8 cellular contexts compared by ENCODE assay signal in genomic region chr19:55256562-55257460, GRCh38. TPM values are rescaled to one million over a fixed set of nuclear protein-coding genes. Genes with fewer than 3 reads are reported as not detected.
DNase-seq lines count a peak whose midpoint lies in the region; ATAC-seq and TF ChIP-seq lines count a peak whose summit lies in the region.

No MANE protein-coding gene starts in this region.

- H3K27me3 ChIP-seq in BLaER1 (no peaks in the 10 kb centered on the region), colonic mucosa (no peaks in the 10 kb centered on the region)

- CTCF ChIA-PET in HEK293T (lab: Yijun Ruan, JAX) = interaction anchor here (0.7 kb wide), 1 partner anchor 161 kb away, joined by 3 read pairs; no protein-coding TSS in a partner anchor

- peak overlapping the region; percentile 98 for H3K27ac ChIP-seq in BLaER1
- peak overlapping the region; percentile 6 for H3K27ac ChIP-seq in colonic mucosa

- ATAC-seq in natural killer cell treated with Interleukin-12 subunit alpha and Interleukin-12 subunit beta and Interleukin-15 and Interleukin-18, amount 100 ng/mL, for 72 hours = no peak
- no peak for ATAC-seq in HG03378 (IDR thresholded peaks at IDR 0.05; ENCODE audit: unreplicated experiment)

- H3K27ac Mint-ChIP-seq in natural killer cell treated with Interleukin-12 subunit alpha and Interleukin-12 subunit beta and Interleukin-15 and Interleukin-18, amount 100 ng/mL, for 72 hours = peak overlapping the region; percentile 88 to 99

- H3K4me3 Mint-ChIP-seq in natural killer cell treated with Interleukin-12 subunit alpha and Interleukin-12 subunit beta and Interleukin-15 and Interleukin-18, amount 100 ng/mL, for 72 hours = peak overlapping the region; percentile 100

- intact Hi-C loops in colonic mucosa (cut with DNase I) = no loop called here

- peaks cover 28% of the 10 kb centered on the region for H3K36me3 Mint-ChIP-seq in natural killer cell treated with Interleukin-12 subunit alpha and Interleukin-12 subunit beta and Interleukin-15 and Interleukin-18, amount 100 ng/mL, for 72 hours

- no peak for TF ChIP-seq CTCF in colonic mucosa (IDR thresholded peaks at IDR 0.05)

- H3K4me3 ChIP-seq in BLaER1 = peak overlapping the region; percentile 88
- H3K4me3 ChIP-seq in colonic mucosa = peak overlapping the region; percentile 87

- H3K4me1 Mint-ChIP-seq in natural killer cell treated with Interleukin-12 subunit alpha and Interleukin-12 subunit beta and Interleukin-15 and Interleukin-18, amount 100 ng/mL, for 72 hours (ENCODE audit: low read depth in 2 of 2) = peaks cover 55 to 68% of the 10 kb centered on the region in 2 donors

- no peaks in the 10 kb centered on the region for H3K9me3 ChIP-seq in BLaER1
- no peaks in the 10 kb centered on the region for H3K9me3 ChIP-seq in colonic mucosa

- POLR2A ChIA-PET in HEK293T (lab: Yijun Ruan, JAX) = no interaction called here

- H3K4me1 ChIP-seq in BLaER1 (peaks cover 68% of the 10 kb centered on the region), colonic mucosa (peaks cover 22% of the 10 kb centered on the region)

- no peaks in the 10 kb centered on the region for H3K9me3 Mint-ChIP-seq in natural killer cell treated with Interleukin-12 subunit alpha and Interleukin-12 subunit beta and Interleukin-15 and Interleukin-18, amount 100 ng/mL, for 72 hours

- peaks cover 19% of the 10 kb centered on the region for H3K36me3 ChIP-seq in BLaER1
- no peaks in the 10 kb centered on the region for H3K36me3 ChIP-seq in colonic mucosa

- H4K20me1 ChIP-seq in BLaER1 = peaks cover 67% of the 10 kb centered on the region

- peak; percentile 42 for DNase-seq in MV-4-11 (lab: John Stamatoyannopoulos, UW)
- DNase-seq in colonic mucosa = no peak
- DNase-seq in natural killer cell treated with Interleukin-12 subunit alpha and Interleukin-12 subunit beta and Interleukin-15 and Interleukin-18, amount 100 ng/mL, for 72 hours (ENCODE audit: low spot score) = no peak
- DNase-seq in SHP77 (lab: John Stamatoyannopoulos, UW) = no peak
- DNase-seq in HEK293T (ENCODE audit: extremely low spot score) = no peak
- no peak for DNase-seq in NCI-H1694 treated with DMSO at 0.1 percent for 48 hours (lab: John Stamatoyannopoulos, UW)

- peak overlapping the region; percentile 98 for H3K4me2 ChIP-seq in BLaER1

- H3K9ac ChIP-seq in BLaER1 (peak overlapping the region; percentile 97), colonic mucosa (ENCODE audit: low read depth in 2 of 2, low read length in 2 of 2) (peak overlapping the region; percentile 87 to 90)

- H3K27me3 Mint-ChIP-seq in natural killer cell treated with Interleukin-12 subunit alpha and Interleukin-12 subunit beta and Interleukin-15 and Interleukin-18, amount 100 ng/mL, for 72 hours = no peaks in the 10 kb centered on the region

TF ChIP-seq in HEK293T, 16 proteins besides CTCF, POLR2A, EP300 and RAD21:
- TF ChIP-seq ELF4 (IDR thresholded peaks at IDR 0.05) (no peak), HDGF (IDR thresholded peaks at IDR 0.05; ENCODE audit: borderline replicate concordance) (no peak), FOXM1 (IDR thresholded peaks at IDR 0.05; ENCODE audit: borderline replicate concordance) (no peak), SP1 (IDR thresholded peaks at IDR 0.05) (no peak), SUZ12 (IDR thresholded peaks at IDR 0.05) (no peak), L3MBTL2 (conservative IDR thresholded peaks at IDR 0.05) (no peak), ARNT (IDR thresholded peaks at IDR 0.05) (no peak), FOXK2 (IDR thresholded peaks at IDR 0.05) (no peak), PKNOX1 (IDR thresholded peaks at IDR 0.05) (no peak)

RNA-seq across cellular contexts. Expression of gene PPP6R1, which starts 2.0 kb away (rescaled TPM):
- 10 to 100 TPM; 65.1 to 97.2 TPM for total RNA-seq in colonic mucosa
- 100 to 1,000 TPM; 260 to 492 TPM for total RNA-seq in natural killer cell treated with Interleukin-12 subunit alpha and Interleukin-12 subunit beta and Interleukin-15 and Interleukin-18, amount 100 ng/mL, for 72 hours

RNA-seq across cellular contexts. Expression of gene HSPBP1, which starts 23.1 kb away (rescaled TPM):
- total RNA-seq in colonic mucosa = 10 to 100 TPM; 29.0 to 82.3 TPM
- total RNA-seq in natural killer cell treated with Interleukin-12 subunit alpha and Interleukin-12 subunit beta and Interleukin-15 and Interleukin-18, amount 100 ng/mL, for 72 hours = 10 to 100 TPM; 38.2 to 53.1 TPM

RNA-seq across cellular contexts. Expression of gene BRSK1, which starts 27.0 kb away (rescaled TPM):
- 1 to 10 TPM in 1 of 2 donors, under 1 TPM in 1; 0.59 to 2.3 TPM for total RNA-seq in colonic mucosa
- total RNA-seq in natural killer cell treated with Interleukin-12 subunit alpha and Interleukin-12 subunit beta and Interleukin-15 and Interleukin-18, amount 100 ng/mL, for 72 hours = 10 to 100 TPM; 11.9 to 15.7 TPM

RNA-seq across cellular contexts. Expression of gene TMEM86B, which starts 28.2 kb away (rescaled TPM):
- 1 to 10 TPM; 2.1 to 5.3 TPM for total RNA-seq in colonic mucosa
- 10 to 100 TPM in 1 of 2 donors, 1 to 10 TPM in 1; 8.3 to 31.6 TPM for total RNA-seq in natural killer cell treated with Interleukin-12 subunit alpha and Interleukin-12 subunit beta and Interleukin-15 and Interleukin-18, amount 100 ng/mL, for 72 hours

RNA-seq across cellular contexts. Expression of gene PTPRH, which starts 47.5 kb away (rescaled TPM):
- 100 to 1,000 TPM in 1 of 2 donors, 10 to 100 TPM in 1; 76.3 to 131 TPM for total RNA-seq in colonic mucosa
- total RNA-seq in natural killer cell treated with Interleukin-12 subunit alpha and Interleukin-12 subunit beta and Interleukin-15 and Interleukin-18, amount 100 ng/mL, for 72 hours = under 1 TPM in 1 of 2 donors, not detected in 1; 0.11 TPM
